Comparison of ENCODE assay signal across 20 cellular contexts in the genomic region with DNA sequence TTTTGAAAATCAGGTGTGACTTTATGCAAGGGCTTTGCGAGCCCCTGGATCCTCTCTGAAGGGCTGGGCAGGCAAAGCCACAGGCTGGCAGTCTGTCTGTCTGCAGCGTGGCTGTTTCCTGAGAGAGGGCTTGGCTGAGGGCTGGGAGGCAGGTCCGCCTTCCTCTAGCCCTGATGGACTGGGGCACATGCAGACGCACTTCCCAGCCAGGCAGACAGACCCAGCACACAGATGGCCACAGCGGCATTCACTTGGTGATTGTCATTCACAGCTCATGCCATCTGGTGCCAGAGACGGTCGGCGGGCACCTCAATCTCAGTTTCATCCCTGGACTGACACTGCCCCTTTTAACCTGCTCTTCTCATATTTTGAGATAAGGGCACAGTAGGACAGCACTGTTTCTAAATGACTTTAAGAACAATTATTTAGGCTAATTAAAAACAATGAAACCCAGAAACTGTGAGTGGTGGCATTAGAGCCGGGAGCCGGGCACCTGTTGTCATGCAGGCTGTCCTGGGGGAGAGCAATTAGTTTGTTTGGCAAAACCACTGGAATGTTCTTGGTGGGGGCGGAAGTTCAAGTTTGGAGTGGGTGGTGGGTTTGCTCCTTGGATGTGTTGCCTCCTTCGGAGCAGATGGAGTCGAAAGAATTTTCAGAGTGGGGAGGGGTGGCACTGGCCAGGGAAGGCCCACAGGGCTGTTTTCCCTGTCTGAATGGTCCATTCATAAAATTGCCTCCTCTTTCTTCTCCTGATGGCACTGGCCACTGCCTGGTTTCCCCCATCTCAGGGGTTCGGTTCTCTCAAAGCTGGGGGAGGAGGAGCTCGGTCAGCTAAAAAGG. TPM values are rescaled to one million over a fixed set of nuclear protein-coding genes. Genes with fewer than 3 reads are reported as not detected.
DNase-seq lines count a peak whose midpoint lies in the region; ATAC-seq, FAIRE-seq and TF ChIP-seq lines count a peak whose summit lies in the region.
"Had no signal": no experiment of that assay in that cellular context is flagged by ENCODE, and none has a peak within 500 bp of the region (broad histone marks: within the 10 kb centered on the region; RNA-seq: fewer than 3 reads in every experiment).

No MANE protein-coding gene starts in this region.

- no peak overlapping the region for H2AFZ ChIP-seq in GM12878 (ENCODE audit: control insufficient read depth, low read depth, low read length)

- no peaks in the 10 kb centered on the region for H3K36me3 ChIP-seq in GM12878 (ENCODE audit: control insufficient read depth in 2 of 2, insufficient read depth in 2 of 2, low read length in 1 of 2)
- H3K36me3 ChIP-seq: ascending aorta, HAP-1 had no signal

- SMC1A ChIA-PET in GM12878 (lab: Charles Lee; ENCODE audit: uncharacterized antibody, unreplicated experiment): interaction anchor here (0.9 to 5.6 kb wide), 7 partner anchors 31 to 370 kb away, joined by 3 to 46 read pairs (median 3); no protein-coding TSS in a partner anchor

- H3K27ac Mint-ChIP-seq in activated T-helper 17 cell treated with anti-CD3 and anti-CD28 coated beads, Interleukin-2, amount 50 U/mL, for 72 hours: no peak overlapping the region
- H3K27ac Mint-ChIP-seq: activated CD4-positive, alpha-beta T cell treated with anti-CD3 and anti-CD28 coated beads for 36 hours; dendritic cell treated with granulocyte-macrophage colony-stimulating factor and Interleukin-4, amounts not matched to agents 40 ng/mL and 50 ng/mL, for 4 days; immature natural killer cell had no signal

- intact Hi-C loops in GM12878 (cut with micrococcal nuclease; ENCODE audit: unreplicated experiment): no loop called here

- H3K27ac ChIP-seq in GM12878 (ENCODE audit: control insufficient read depth, insufficient read depth): no peak overlapping the region
- H3K27ac ChIP-seq: ascending aorta had no signal

- no peak for FAIRE-seq in GM12878 (lab: Jason Lieb, UNC)
- FAIRE-seq: HTR-8/SVneo had no signal

- peaks cover 4% of the 10 kb centered on the region for H3K4me1 Mint-ChIP-seq in activated T-helper 17 cell treated with anti-CD3 and anti-CD28 coated beads, Interleukin-2, amount 50 U/mL, for 72 hours
- H3K4me1 Mint-ChIP-seq: immature natural killer cell had no signal

- H3K27me3 ChIP-seq in GM12878 (replicated peaks in 1 of 2; ENCODE audit: control insufficient read depth in 2 of 2, insufficient read depth in 2 of 2, low read length in 1 of 2): no peaks in the 10 kb centered on the region
- H3K27me3 ChIP-seq: ascending aorta had no signal

- RAD21 ChIA-PET in GM12878 (lab: Charles Lee; ENCODE audit: unreplicated experiment): interaction anchor here (1.2 to 1.8 kb wide), 4 partner anchors 7 to 72 kb away, joined by 4 to 11 read pairs (median 8); no protein-coding TSS in a partner anchor

- no peaks in the 10 kb centered on the region for H3K4me1 ChIP-seq in GM12878 (ENCODE audit: control insufficient read depth, insufficient read depth, low read length)

- no peaks in the 10 kb centered on the region for H3K36me3 Mint-ChIP-seq in activated T-helper 17 cell treated with anti-CD3 and anti-CD28 coated beads, Interleukin-2, amount 50 U/mL, for 72 hours (ENCODE audit: low read depth)
- H3K36me3 Mint-ChIP-seq: immature natural killer cell had no signal

- 74% methylated on average over 15 of the region's 15 CpGs for WGBS in GM12878 (ENCODE audit: insufficient coverage, insufficient replicate concordance, low lambda C conversion rate, missing lambda C conversion rate)

- no peaks in the 10 kb centered on the region for H3K9me3 ChIP-seq in GM12878 (replicated peaks; ENCODE audit: control insufficient read depth, insufficient read depth, low read length)
- H3K9me3 ChIP-seq: ascending aorta, HAP-1 had no signal

- TF ChIP-seq CTCF in GM12878 (IDR thresholded peaks at IDR 0.05 in 2 of 3, conservative IDR thresholded peaks at IDR 0.05 in 1 of 3; ENCODE audit: control insufficient read depth in 2 of 3, extremely low read depth in 1 of 3, insufficient read depth in 1 of 3, low read depth in 3 of 3, low read length in 3 of 3) (no peak), GM13976 (IDR thresholded peaks at IDR 0.05; ENCODE audit: borderline replicate concordance, control extremely low read depth, extremely low read depth, insufficient read depth, missing control alignments) (no peak)

- BruUV-seq in GM12878 (replicated peaks; lab: Mats Ljungman, UMichigan): no TSS peak

- no peak overlapping the region for H3K9ac ChIP-seq in GM12878 (ENCODE audit: control insufficient read depth, insufficient read depth, low read length)

- no peak for TF ChIP-seq POLR2A in GM12878 (IDR thresholded peaks at IDR 0.05; ENCODE audit: low read depth, low read length)

- TF ChIP-seq RAD21 in GM12878 (IDR thresholded peaks at IDR 0.05; ENCODE audit: insufficient read depth, low read depth, low read length): no peak

- H3K4me3 Mint-ChIP-seq in activated T-helper 17 cell treated with anti-CD3 and anti-CD28 coated beads, Interleukin-2, amount 50 U/mL, for 72 hours: no peak overlapping the region
- H3K4me3 Mint-ChIP-seq: activated CD4-positive, alpha-beta T cell treated with anti-CD3 and anti-CD28 coated beads for 36 hours; dendritic cell treated with granulocyte-macrophage colony-stimulating factor and Interleukin-4, amounts not matched to agents 40 ng/mL and 50 ng/mL, for 4 days; immature natural killer cell had no signal

- H4K20me1 ChIP-seq in GM12878 (ENCODE audit: control insufficient read depth, insufficient read depth): no peaks in the 10 kb centered on the region

- POLR2A ChIA-PET in GM12878 (lab: Charles Lee): interaction anchor here (0.5 kb wide), 1 partner anchor 1406 kb away, joined by 3 read pairs; no protein-coding TSS in a partner anchor

- peaks cover 5% of the 10 kb centered on the region for H3K27me3 Mint-ChIP-seq in activated T-helper 17 cell treated with anti-CD3 and anti-CD28 coated beads, Interleukin-2, amount 50 U/mL, for 72 hours

- no peak overlapping the region for H3K4me2 ChIP-seq in GM12878 (ENCODE audit: control insufficient read depth, insufficient read depth)

- H3K9me3 Mint-ChIP-seq in activated T-helper 17 cell treated with anti-CD3 and anti-CD28 coated beads, Interleukin-2, amount 50 U/mL, for 72 hours: no peaks in the 10 kb centered on the region
- H3K9me3 Mint-ChIP-seq: dendritic cell treated with granulocyte-macrophage colony-stimulating factor and Interleukin-4, amounts not matched to agents 40 ng/mL and 50 ng/mL, for 4 days had no signal

- peak; percentile 17; the same call in 1 of the 3 replicates for ATAC-seq in GM12878
- ATAC-seq in activated T-helper 17 cell treated with anti-CD3 and anti-CD28 coated beads, Interleukin-2, amount 50 U/mL, for 72 hours (replicated peaks): no peak
- ATAC-seq in GM18861 (IDR thresholded peaks at IDR 0.05; ENCODE audit: unreplicated experiment): no peak
- ATAC-seq: activated CD4-positive, alpha-beta T cell treated with anti-CD3 and anti-CD28 coated beads for 36 hours had no signal

- no peak overlapping the region for H3K4me3 ChIP-seq in GM12878
- H3K4me3 ChIP-seq: ascending aorta, HAP-1 had no signal

- CTCF ChIA-PET in GM12878 (lab: Yijun Ruan, JAX): interaction anchor here (0.7 to 9.4 kb wide), 13 partner anchors 8 to 373 kb away, joined by 3 to 124 read pairs (median 5); no protein-coding TSS in a partner anchor

- in situ Hi-C loops in GM12878 (cut with MboI): loop anchor here (10.0 kb wide), 1 partner anchor 375 kb away; a partner anchor contains a TSS
- in situ Hi-C loops in GM13976 (cut with MboI; ENCODE audit: low sequenced_read_pairs, unreplicated experiment): no loop called here

- DNase-seq in D341Med (ENCODE audit: low spot score) (peak; percentile 36), NCI-H1694 treated with DMSO at 0.1 percent for 48 hours (lab: John Stamatoyannopoulos, UW) (peak; percentile 21), GM12878 (ENCODE audit: low read depth, low spot score) (no peak), myocyte (ENCODE audit: low read depth) (peak; percentile 98), SW480 (ENCODE audit: low spot score) (no peak), GM13976 (ENCODE audit: low spot score) (no peak)
- DNase-seq: activated CD4-positive, alpha-beta T cell treated with anti-CD3 and anti-CD28 coated beads for 36 hours; activated CD8-positive, alpha-beta memory T cell treated with anti-CD3 and anti-CD28 coated beads, Interleukin-2, amount 50 U/mL, for 4 hours; activated naive CD4-positive, alpha-beta T cell; erythroblast; immature natural killer cell; mesenchymal stem cell; SIG-M5; stimulated activated CD4-positive, alpha-beta T cell treated with anti-CD3 and anti-CD28 coated beads, Interleukin-1b, Interleukin-23, amount 100 ng/mL, for 48 hours had no signal

- H3K79me2 ChIP-seq in GM12878 (ENCODE audit: control insufficient read depth, insufficient read depth, low read length): no peaks in the 10 kb centered on the region

- TF ChIP-seq EP300 in GM12878 (IDR thresholded peaks at IDR 0.05; ENCODE audit: borderline replicate concordance in 1 of 2, control insufficient read depth in 1 of 2, low read depth in 2 of 2, low read length in 2 of 2): no peak

TF ChIP-seq in GM12878, 131 proteins besides CTCF, POLR2A, EP300 and RAD21 (continues in another document):
- TF ChIP-seq MYC (IDR thresholded peaks at IDR 0.05; ENCODE audit: insufficient read depth, insufficient read length, insufficient replicate concordance, low read length, severe bottlenecking) (no peak), KLF5 (IDR thresholded peaks at IDR 0.05; ENCODE audit: partially characterized antibody) (no peak), ZNF207 (IDR thresholded peaks at IDR 0.05; ENCODE audit: borderline replicate concordance) (no peak), ZNF622 (IDR thresholded peaks at IDR 0.05) (no peak)

RNA-seq across cellular contexts. Expression of a gene that starts 35.7 kb away (rescaled TPM):
- total RNA-seq in GM12878 (2013; cell fraction: nucleolus; rRNA removed): 0.88 and 0.96 TPM in 2 replicates
- total RNA-seq in GM12878 (2014; rRNA removed) (0.05 and 0.17 TPM in 2 replicates), GM12878 (2014; rRNA removed; fragmentation: Illumina TruSeq; extraction: Trizol) (0.13 and 0.28 TPM in 2 replicates), GM12878 (2021) (0.13 and 0.26 TPM in 2 replicates), myocyte (2.6 and 3.0 TPM in 2 replicates)
- 0.17 TPM for polyA plus RNA-seq in GM12878 (2011; ENCODE audit: low read depth)
- polyA plus RNA-seq in GM12878 (2011; rRNA removed) (0.09 and 0.16 TPM in 2 replicates), GM12878 (2014; fragmentation: Illumina TruSeq; extraction: Trizol) (0.22 and 0.24 TPM in 2 replicates), GM12878 (2014; fragmentation: Nextera tagmentation; extraction: Ambion mirVana) (under 1 TPM; 0.04 to 0.05 TPM), GM12878 (2014; rRNA removed) (0.09 and 0.20 TPM in 2 replicates), GM12878 (2016; fragmentation: Nextera tagmentation; extraction: Ambion mirVana) (under 1 TPM; 0.05 to 0.12 TPM)
- 0.09 and 0.17 TPM in 2 replicates for polyA plus RNA-seq in GM12878 (2011; cell fraction: cytosol; rRNA removed)
- 0.63 and 1.0 TPM in 2 replicates for polyA plus RNA-seq in GM12878 (2011; cell fraction: nucleus; rRNA removed)
- polyA plus RNA-seq in GM12878 (2012): 0.25 and 0.53 TPM in 2 replicates
- 0.05 and 0.07 TPM in 2 replicates for polyA minus RNA-seq in GM12878 (2011; rRNA and poly(A)+ RNA removed)
- not detected in 2 replicates for polyA minus RNA-seq in GM12878 (2011; cell fraction: cytosol; rRNA and poly(A)+ RNA removed)
- polyA minus RNA-seq in GM12878 (2011; cell fraction: nucleus; rRNA and poly(A)+ RNA removed): 0.10 and 0.36 TPM in 2 replicates
- 2.0 TPM for polyA plus RNA-seq in myocyte (2012)
- under 1 TPM in 1 of 2 donors, not detected in 1; 0.16 TPM for total RNA-seq in activated T-helper 17 cell treated with anti-CD3 and anti-CD28 coated beads, Interleukin-2, amount 50 U/mL, for 72 hours
- polyA plus RNA-seq: immature natural killer cell had no signal

Comparison
In these comparisons a context has a peak if more than half of its experiments do, and no peak if none do; other contexts are left out.
1. DNase-seq: peak in D341Med (single experiment), NCI-H1694 treated with DMSO at 0.1 percent for 48 hours (single experiment) and myocyte (single experiment); none in GM12878 (single experiment), SW480 (single experiment) and GM13976 (single experiment).